In the genomic region with DNA sequence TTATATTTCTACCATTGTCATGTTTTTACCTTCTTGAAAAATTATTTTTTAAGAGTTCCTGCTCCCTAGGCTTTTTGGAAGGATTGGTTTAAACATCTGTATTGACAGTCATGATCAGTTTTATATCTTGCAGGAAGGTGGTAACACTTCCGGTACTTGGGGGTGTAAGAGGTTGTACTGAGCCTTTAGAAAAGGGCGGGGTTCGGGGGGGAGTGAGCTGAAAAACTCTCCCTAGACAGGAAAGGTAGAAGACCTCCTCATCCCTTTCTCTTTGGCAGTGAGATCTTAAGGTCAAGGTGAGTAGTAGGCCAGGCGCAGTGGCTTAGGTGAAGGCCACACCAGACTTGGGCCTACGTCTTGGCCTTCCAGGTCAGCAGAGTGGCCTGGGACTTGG, we compare ENCODE assay signal across 11 cellular contexts. TPM values are rescaled to one million over a fixed set of nuclear protein-coding genes. Genes with fewer than 3 reads are reported as not detected.
A peak's percentile ranks its signal among the peaks of the same experiment; 100 is the strongest.
DNase-seq lines count a peak whose midpoint lies in the region; ATAC-seq and TF ChIP-seq lines count a peak whose summit lies in the region.
"Had no signal": no experiment of that assay in that cellular context is flagged by ENCODE, and none has a peak within 500 bp of the region (broad histone marks: within the 10 kb centered on the region; RNA-seq: fewer than 3 reads in every experiment).

No MANE protein-coding gene starts in this region.

- H3K4me1 ChIP-seq in gastroesophageal sphincter, result peaks cover 0 to 36% (median under 1%) of the 10 kb centered on the region in 3 donors

- H3F3A ChIP-seq in neural cell (ENCODE audit: insufficient read depth, low read length, poor library complexity, severe bottlenecking), result peaks cover 4% of the 10 kb centered on the region

- DNase-seq in NCI-H526 treated with DMSO at 0.1 percent for 48 hours (lab: John Stamatoyannopoulos, UW) (peak; percentile 72), putamen (ENCODE audit: low spot score) (no peak), iPS-NIHi11 (ENCODE audit: low spot score) (no peak), NCI-H2029 treated with DMSO at 0.1 percent for 48 hours (lab: John Stamatoyannopoulos, UW) (no peak)
- DNase-seq: activated CD4-positive, CD25-positive, alpha-beta regulatory T cell treated with anti-CD3 and anti-CD28 coated beads, Interleukin-2, amount 50 U/mL, for 72 hours; CD4-positive, CD25-positive, alpha-beta regulatory T cell had no signal

- TF ChIP-seq EP300 in gastroesophageal sphincter (IDR thresholded peaks at IDR 0.05), result no peak
- no peak for TF ChIP-seq EP300 in neural cell (conservative IDR thresholded peaks at IDR 0.05; ENCODE audit: poor library complexity, severe bottlenecking)

- H3K9me3 ChIP-seq in gastroesophageal sphincter (no peaks in the 10 kb centered on the region), neural cell (ENCODE audit: low read length) (no peaks in the 10 kb centered on the region)
- H3K9me3 ChIP-seq: neutrophil had no signal

- H2AFZ ChIP-seq in neural cell (ENCODE audit: low read depth, low read length), result peak overlapping the region; percentile 32

- H4K20me1 ChIP-seq in neural cell (ENCODE audit: insufficient read depth), result no peaks in the 10 kb centered on the region

- TF ChIP-seq RAD21 in neural cell (conservative IDR thresholded peaks at IDR 0.05), result no peak

- H3K27me3 ChIP-seq in gastroesophageal sphincter (no peaks in the 10 kb centered on the region), neural cell (ENCODE audit: insufficient read depth, low read depth, low read length) (no peaks in the 10 kb centered on the region)

- peak overlapping the region; percentile 49 for H3K4me2 ChIP-seq in neural cell (ENCODE audit: low read length)

- no peak for TF ChIP-seq POLR2A in gastroesophageal sphincter (IDR thresholded peaks at IDR 0.05)

- peak overlapping the region; percentile 92 for H3K9ac ChIP-seq in neural cell (ENCODE audit: low read length)

- no peaks in the 10 kb centered on the region for H3K9me2 ChIP-seq in neural cell (ENCODE audit: insufficient read depth, low read length)

- H3K79me2 ChIP-seq in neural cell (replicated peaks; ENCODE audit: insufficient read depth, low read length), result peaks cover 36% of the 10 kb centered on the region

- TF ChIP-seq CTCF in 22Rv1 (IDR thresholded peaks at IDR 0.05), result no peak
- no peak for TF ChIP-seq CTCF in gastroesophageal sphincter (IDR thresholded peaks at IDR 0.05)
- TF ChIP-seq CTCF in neural cell (IDR thresholded peaks at IDR 0.05; ENCODE audit: poor library complexity, severe bottlenecking), result no peak

- H3K36me3 ChIP-seq in gastroesophageal sphincter (no peaks in the 10 kb centered on the region), neural cell (ENCODE audit: insufficient read depth, low read length) (no peaks in the 10 kb centered on the region)
- H3K36me3 ChIP-seq: neutrophil had no signal

- ATAC-seq in gastroesophageal sphincter (no peak), HG02840 (IDR thresholded peaks at IDR 0.05; ENCODE audit: low FRiP score, unreplicated experiment) (no peak)

- 83% methylated on average over 1 of the region's 5 CpGs; no CpG with 5 or more reads in 1 of the 2 donors for WGBS in gastroesophageal sphincter (ENCODE audit: low coverage in 1 of 2), 2 donors

- H3K27ac ChIP-seq in 22Rv1 (peak overlapping the region; percentile 75), gastroesophageal sphincter (peak overlapping the region; percentile 6 to 93 (median 86)), neural cell (ENCODE audit: low read length) (peak overlapping the region; percentile 68)
- H3K27ac ChIP-seq: neutrophil had no signal

- peak overlapping the region; percentile 43 to 72 for H3K4me3 ChIP-seq in gastroesophageal sphincter
- H3K4me3 ChIP-seq in neural cell (ENCODE audit: low read length), result peak overlapping the region; percentile 66

TF ChIP-seq in neural cell, 6 proteins besides CTCF, POLR2A, EP300 and RAD21:
- TF ChIP-seq POLR2AphosphoS5 (IDR thresholded peaks at IDR 0.05) (no peak), EZH2 (IDR thresholded peaks at IDR 0.05; ENCODE audit: borderline replicate concordance, insufficient read depth, low read length, poor library complexity, severe bottlenecking) (no peak), SMC3 (conservative IDR thresholded peaks at IDR 0.05; ENCODE audit: poor library complexity) (no peak), TAF1 (IDR thresholded peaks at IDR 0.05; ENCODE audit: low read depth) (no peak), REST (IDR thresholded peaks at IDR 0.05; ENCODE audit: borderline replicate concordance) (no peak), MXI1 (conservative IDR thresholded peaks at IDR 0.05; ENCODE audit: poor library complexity, severe bottlenecking) (no peak)

RNA-seq across cellular contexts. Expression of gene PPP1R9A, which starts 0.4 kb away (rescaled TPM):
- 10 to 100 TPM; 21.0 to 48.4 (median 31.6) TPM for total RNA-seq in gastroesophageal sphincter
- polyA plus RNA-seq in neural cell, result 52.8 and 54.1 TPM in 2 replicates
- polyA minus RNA-seq in neural cell, result 208 and 242 TPM in 2 replicates
- total RNA-seq: CD4-positive, CD25-positive, alpha-beta regulatory T cell had no signal
- polyA plus RNA-seq: CD4-positive, CD25-positive, alpha-beta regulatory T cell had no signal
